24 cellular contexts compared by ENCODE assay signal in genomic region chr10:52111151-52111891, GRCh38.
DNase-seq lines count a peak whose midpoint lies in the region; ATAC-seq, FAIRE-seq and TF ChIP-seq lines count a peak whose summit lies in the region.
"Had no signal": no experiment of that assay in that cellular context is flagged by ENCODE, and none has a peak within 500 bp of the region (broad histone marks: within the 10 kb centered on the region; RNA-seq: fewer than 3 reads in every experiment).

No MANE protein-coding gene starts in this region.

- TF ChIP-seq CTCF in right atrium auricular region (IDR thresholded peaks at IDR 0.05) (no peak), HepG2 (CRISPR knock-in tag; IDR thresholded peaks at IDR 0.05) (no peak), right lobe of liver (IDR thresholded peaks at IDR 0.05) (no peak)

- in situ Hi-C loops in HepG2 (cut with HindIII; ENCODE audit: extremely low pct_ligation_motif_present, low pct_unique_long_range_greater_than_20kb), result no loop called here

- no peaks in the 10 kb centered on the region for H3K27me3 ChIP-seq in right atrium auricular region
- no peaks in the 10 kb centered on the region for H3K27me3 ChIP-seq in HepG2 (ENCODE audit: control insufficient read depth in 1 of 2, insufficient read depth in 2 of 2, low read length in 2 of 2)
- H3K27me3 ChIP-seq in right lobe of liver, result no peaks in the 10 kb centered on the region
- H3K27me3 ChIP-seq in adipocyte (replicated peaks; ENCODE audit: control insufficient read depth, insufficient read depth, low read length), result no peaks in the 10 kb centered on the region
- H3K27me3 ChIP-seq in skeletal muscle tissue (ENCODE audit: control insufficient read depth in 3 of 3, insufficient read depth in 3 of 3, low read length in 3 of 3), result no peaks in the 10 kb centered on the region
- H3K27me3 ChIP-seq: BE2C; BLaER1 treated with 17β-estradiol and CSF1 and Interleukin-3, amounts not matched to agents 10 nM and 100 nM had no signal

- DNase-seq in Right ventricle myocardium superior (no peak), right atrium auricular region (ENCODE audit: low spot score) (no peak), HepG2 (ENCODE audit: low spot score) (no peak), right lobe of liver (no peak), adipocyte (ENCODE audit: low read depth) (peak; percentile 11), HuH-7.5 (ENCODE audit: low spot score) (no peak)
- DNase-seq in stimulated activated naive CD8-positive, alpha-beta T cell treated with anti-CD3 and anti-CD28 coated beads, Interleukin-15, amount 100 ng/mL, for 72 hours, result no peak
- DNase-seq: AML-193; BE2C; Calu3; CD4-positive, alpha-beta memory T cell; COR-L47; DMS53; DMS79 treated with DMSO at 0.1 percent for 48 hours; GF-D8; H9 had no signal

- FAIRE-seq in HepG2 (lab: Jason Lieb, UNC), result no peak
- FAIRE-seq: A204.1, GM12891, GM18507 had no signal

- no TSS peak for BruUV-seq in HepG2 (replicated peaks; lab: Mats Ljungman, UMichigan)

- no peaks in the 10 kb centered on the region for H3K9me3 ChIP-seq in right atrium auricular region
- H3K9me3 ChIP-seq in HepG2 (ENCODE audit: low read length), result no peaks in the 10 kb centered on the region
- no peaks in the 10 kb centered on the region for H3K9me3 ChIP-seq in right lobe of liver
- no peaks in the 10 kb centered on the region for H3K9me3 ChIP-seq in adipocyte (ENCODE audit: control insufficient read depth, low read length)
- no peaks in the 10 kb centered on the region for H3K9me3 ChIP-seq in skeletal muscle tissue (ENCODE audit: control insufficient read depth in 3 of 3, low read length in 3 of 3)
- H3K9me3 ChIP-seq: BE2C had no signal

- H3K9ac ChIP-seq in HepG2 (ENCODE audit: insufficient read depth, low read depth, low read length), result no peak overlapping the region
- H3K9ac ChIP-seq in adipocyte (ENCODE audit: low read length), result no peak overlapping the region
- no peak overlapping the region for H3K9ac ChIP-seq in skeletal muscle tissue (ENCODE audit: low read depth in 1 of 3, low read length in 3 of 3)
- H3K9ac ChIP-seq: BLaER1 treated with 17β-estradiol and CSF1 and Interleukin-3, amounts not matched to agents 10 nM and 100 nM had no signal

- POLR2A ChIA-PET in HepG2 (lab: Yijun Ruan, JAX), result no interaction called here

- no peak overlapping the region for H2AFZ ChIP-seq in HepG2 (ENCODE audit: low read length)
- H2AFZ ChIP-seq: GM23338 had no signal

- H3K36me3 ChIP-seq in right atrium auricular region, result no peaks in the 10 kb centered on the region
- no peaks in the 10 kb centered on the region for H3K36me3 ChIP-seq in HepG2 (replicated peaks in 1 of 2; ENCODE audit: control insufficient read depth in 1 of 2, insufficient read depth in 2 of 2, low read length in 2 of 2)
- H3K36me3 ChIP-seq in right lobe of liver, result no peaks in the 10 kb centered on the region
- H3K36me3 ChIP-seq in adipocyte (ENCODE audit: control insufficient read depth, insufficient read depth, low read length, severe bottlenecking), result no peaks in the 10 kb centered on the region
- H3K36me3 ChIP-seq in skeletal muscle tissue (ENCODE audit: control insufficient read depth in 3 of 3, insufficient read depth in 3 of 3, low read length in 3 of 3), result no peaks in the 10 kb centered on the region
- H3K36me3 ChIP-seq: BE2C; BLaER1 treated with 17β-estradiol and CSF1 and Interleukin-3, amounts not matched to agents 10 nM and 100 nM had no signal

- H3K27me3 Mint-ChIP-seq in stimulated activated naive CD8-positive, alpha-beta T cell treated with anti-CD3 and anti-CD28 coated beads, Interleukin-15, amount 100 ng/mL, for 72 hours, result no peaks in the 10 kb centered on the region
- H3K27me3 Mint-ChIP-seq: CD4-positive, alpha-beta memory T cell had no signal

- no peak for TF ChIP-seq RAD21 in HepG2 (CRISPR knock-in tag; IDR thresholded peaks at IDR 0.05)

- H3K4me3 Mint-ChIP-seq in stimulated activated naive CD8-positive, alpha-beta T cell treated with anti-CD3 and anti-CD28 coated beads, Interleukin-15, amount 100 ng/mL, for 72 hours, result no peak overlapping the region
- H3K4me3 Mint-ChIP-seq: CD4-positive, alpha-beta memory T cell; GM23338; H9 had no signal

- H3K4me1 Mint-ChIP-seq in stimulated activated naive CD8-positive, alpha-beta T cell treated with anti-CD3 and anti-CD28 coated beads, Interleukin-15, amount 100 ng/mL, for 72 hours, result no peaks in the 10 kb centered on the region
- H3K4me1 Mint-ChIP-seq: CD4-positive, alpha-beta memory T cell had no signal

- H3K4me1 ChIP-seq in right atrium auricular region (peaks cover 0 to 1% of the 10 kb centered on the region in 2 donors), HepG2 (ENCODE audit: insufficient read depth, low read length) (no peaks in the 10 kb centered on the region), right lobe of liver (no peaks in the 10 kb centered on the region), adipocyte (ENCODE audit: control insufficient read depth, insufficient read depth, low read length) (peaks cover 2% of the 10 kb centered on the region), skeletal muscle tissue (ENCODE audit: control insufficient read depth in 3 of 3, insufficient read depth in 3 of 3, low read length in 3 of 3) (peaks cover 7 to 29% (median 11%) of the 10 kb centered on the region in 3 donors)
- H3K4me1 ChIP-seq: BE2C; BLaER1 treated with 17β-estradiol and CSF1 and Interleukin-3, amounts not matched to agents 10 nM and 100 nM had no signal

- H4K20me1 ChIP-seq in HepG2 (ENCODE audit: insufficient read depth, low read length), result no peaks in the 10 kb centered on the region
- H4K20me1 ChIP-seq: BLaER1 treated with 17β-estradiol and CSF1 and Interleukin-3, amounts not matched to agents 10 nM and 100 nM had no signal

- no peaks in the 10 kb centered on the region for H3K79me2 ChIP-seq in HepG2 (ENCODE audit: insufficient read depth, low read length)

- no peak for TF ChIP-seq EP300 in HepG2 (IDR thresholded peaks at IDR 0.05; ENCODE audit: low read depth in 2 of 2, low read length in 2 of 2)
- no peak for TF ChIP-seq EP300 in HepG2 (CRISPR knock-in tag; IDR thresholded peaks at IDR 0.05; ENCODE audit: borderline replicate concordance)

- H3K4me3 ChIP-seq in right atrium auricular region (no peak overlapping the region), HepG2 (replicated peaks in 1 of 3; ENCODE audit: insufficient read depth in 1 of 3, low read depth in 2 of 3, low read length in 3 of 3) (no peak overlapping the region), right lobe of liver (no peak overlapping the region), adipocyte (ENCODE audit: low read length) (no peak overlapping the region), skeletal muscle tissue (ENCODE audit: low read length in 3 of 3) (no peak overlapping the region)
- H3K4me3 ChIP-seq: BLaER1 treated with 17β-estradiol and CSF1 and Interleukin-3, amounts not matched to agents 10 nM and 100 nM; GM23338 had no signal

- no peak overlapping the region for H3K4me2 ChIP-seq in HepG2 (ENCODE audit: low read depth, low read length)
- H3K4me2 ChIP-seq: BLaER1 treated with 17β-estradiol and CSF1 and Interleukin-3, amounts not matched to agents 10 nM and 100 nM; GM23338 had no signal

- no peaks in the 10 kb centered on the region for H3K9me3 Mint-ChIP-seq in stimulated activated naive CD8-positive, alpha-beta T cell treated with anti-CD3 and anti-CD28 coated beads, Interleukin-15, amount 100 ng/mL, for 72 hours
- H3K9me3 Mint-ChIP-seq: CD4-positive, alpha-beta memory T cell; GM23338; H9 had no signal

- no peak overlapping the region for H3K27ac Mint-ChIP-seq in stimulated activated naive CD8-positive, alpha-beta T cell treated with anti-CD3 and anti-CD28 coated beads, Interleukin-15, amount 100 ng/mL, for 72 hours
- H3K27ac Mint-ChIP-seq: CD4-positive, alpha-beta memory T cell; GM23338; H9 had no signal

- CTCF ChIA-PET in HepG2 (lab: Yijun Ruan, JAX; ENCODE audit: low intra/inter-chr PET ratio, low total read pairs), result no interaction called here

- peak; percentile 58 for ATAC-seq in Right ventricle myocardium superior (ENCODE audit: poor library complexity)
- no peak for ATAC-seq in HepG2
- ATAC-seq in right lobe of liver, result no peak
- no peak for ATAC-seq in stimulated activated naive CD8-positive, alpha-beta T cell treated with anti-CD3 and anti-CD28 coated beads, Interleukin-15, amount 100 ng/mL, for 72 hours
- ATAC-seq: GM23338, HCT116 had no signal

- intact Hi-C loops in Right ventricle myocardium superior (cut with DNase I), result no loop called here
- intact Hi-C loops in HepG2 (cut with micrococcal nuclease; ENCODE audit: unreplicated experiment), result no loop called here
- intact Hi-C loops in right lobe of liver (cut with DNase I), result no loop called here

- WGBS in HepG2 (ENCODE audit: low lambda C conversion rate), result 2% methylated on average over 3 of the region's 3 CpGs
- 43% methylated on average over 3 of the region's 3 CpGs for WGBS in right lobe of liver (ENCODE audit: insufficient coverage, low coverage, low lambda C conversion rate, missing lambda C conversion rate)

- H3K27ac ChIP-seq in right atrium auricular region, result no peak overlapping the region
- H3K27ac ChIP-seq in HepG2 (ENCODE audit: extremely low read length, insufficient read depth, low read length), result no peak overlapping the region
- H3K27ac ChIP-seq in right lobe of liver, result no peak overlapping the region
- peak overlapping the region; percentile 61 for H3K27ac ChIP-seq in skeletal muscle tissue (ENCODE audit: low read depth, low read length)
- H3K27ac ChIP-seq: 22Rv1; BLaER1 treated with 17β-estradiol and CSF1 and Interleukin-3, amounts not matched to agents 10 nM and 100 nM had no signal

- TF ChIP-seq POLR2A in HepG2 (IDR thresholded peaks at IDR 0.05; ENCODE audit: insufficient read depth in 1 of 2, low read depth in 2 of 2, low read length in 2 of 2) (no peak), right lobe of liver (IDR thresholded peaks at IDR 0.05) (no peak)

TF ChIP-seq in HepG2, 621 proteins besides CTCF, POLR2A, EP300 and RAD21:
- TF ChIP-seq CREB1 (IDR thresholded peaks at IDR 0.05) (peak; percentile 61; the same call in 1 of the 2 replicates), CREB1 (CRISPR knock-in tag; IDR thresholded peaks at IDR 0.05) (no peak), SMARCC2 (IDR thresholded peaks at IDR 0.05) (no peak)
